ENCODE assay signal across 34 cellular contexts in the genomic region with DNA sequence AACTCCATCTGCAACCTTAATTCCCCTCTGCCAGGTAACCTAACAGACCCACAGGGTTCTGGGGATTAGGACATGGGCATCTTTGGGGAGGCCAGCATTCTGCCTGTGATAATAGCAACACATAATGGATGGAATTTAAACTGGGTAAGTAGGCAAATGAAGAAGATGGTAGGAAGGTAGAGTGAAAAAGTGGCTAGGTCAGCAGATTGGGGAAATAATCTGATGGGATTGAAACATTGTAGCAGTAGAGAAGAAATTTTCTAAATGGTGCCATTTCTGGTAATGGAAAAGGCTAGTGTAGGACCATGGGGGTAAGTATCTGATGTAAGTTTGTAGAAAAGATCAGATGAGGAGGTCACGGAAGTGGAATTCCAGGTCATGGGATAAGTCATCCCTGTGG. TPM values are rescaled to one million over a fixed set of nuclear protein-coding genes. Genes with fewer than 3 reads are reported as not detected.
"Had no signal": no experiment of that assay in that cellular context is flagged by ENCODE, and none has a peak within 500 bp of the region (broad histone marks: within the 10 kb centered on the region; RNA-seq: fewer than 3 reads in every experiment).

No MANE protein-coding gene starts in this region.

- DNase-seq: colonic mucosa; cortex of kidney; effector CD8-positive, alpha-beta T cell; effector memory CD8-positive, alpha-beta T cell; endodermal cell; erythroblast; esophagus squamous epithelium; foreskin fibroblast; foreskin melanocyte; gastrocnemius medialis; glutamatergic neuron; head of caudate nucleus; heart right ventricle; hippocampal formation; left cardiac atrium; left lung; left ventricle myocardium superior; lower lobe of right lung; mesenchymal stem cell; mucosa of descending colon; naive B cell had no signal

- H3K27ac ChIP-seq: colonic mucosa, epithelial cell of prostate, esophagus squamous epithelium, gastrocnemius medialis, heart right ventricle, left lung, lower lobe of right lung had no signal

- ATAC-seq: effector memory CD8-positive, alpha-beta T cell; esophagus mucosa; gastrocnemius medialis; heart right ventricle; left cardiac atrium; left lung; left ventricle myocardium superior; lower lobe of right lung; mucosa of descending colon had no signal

- H3K4me1 ChIP-seq: colonic mucosa, esophagus squamous epithelium, gastrocnemius medialis, heart right ventricle, left lung, lower lobe of right lung had no signal

- H3K36me3 ChIP-seq: colonic mucosa, esophagus squamous epithelium, gastrocnemius medialis, heart right ventricle, left lung, lower lobe of right lung had no signal

- H3K9me3 ChIP-seq: colonic mucosa, esophagus squamous epithelium, gastrocnemius medialis, heart right ventricle, left lung, lower lobe of right lung, mucosa of descending colon had no signal

- FAIRE-seq: endometrium, islet of Langerhans, keratinocyte had no signal

- H3K27me3 ChIP-seq: colonic mucosa, esophagus squamous epithelium, gastrocnemius medialis had no signal

- H3K4me3 ChIP-seq: colonic mucosa, esophagus squamous epithelium, gastrocnemius medialis, heart right ventricle, left lung, lower lobe of right lung, mucosa of descending colon had no signal

RNA-seq across cellular contexts. Expression of a gene that starts 3.0 kb away (rescaled TPM):
- total RNA-seq: colonic mucosa, dermis microvascular lymphatic vessel endothelial cell, endodermal cell, esophagus mucosa, esophagus squamous epithelium, gastrocnemius medialis, glomerular endothelial cell, heart right ventricle, kidney epithelial cell, left cardiac atrium, left lung, left ventricle myocardium superior, lower leg skin, lower lobe of right lung, lung microvascular endothelial cell, mesenteric fat pad, mesothelial cell of epicardium, mucosa of descending colon, myocyte had no signal
- polyA plus RNA-seq: heart right ventricle, keratinocyte had no signal

RNA-seq across cellular contexts. Expression of a gene that starts 57.9 kb away (rescaled TPM):
- total RNA-seq: colonic mucosa, dermis microvascular lymphatic vessel endothelial cell, endodermal cell, esophagus mucosa, esophagus squamous epithelium, gastrocnemius medialis, glomerular endothelial cell, kidney epithelial cell, left ventricle myocardium superior, lower lobe of right lung, lung microvascular endothelial cell, mesenteric fat pad, mucosa of descending colon, myocyte had no signal
- polyA plus RNA-seq: heart right ventricle, keratinocyte had no signal
